ENCODE assay signal across 9 cellular contexts in genomic region chr20:6053776-6054688, GRCh38. TPM values are rescaled to one million over a fixed set of nuclear protein-coding genes. Genes with fewer than 3 reads are reported as not detected.
A peak's percentile ranks its signal among the peaks of the same experiment; 100 is the strongest.
DNase-seq lines count a peak whose midpoint lies in the region; ATAC-seq and TF ChIP-seq lines count a peak whose summit lies in the region.
"Had no signal": no experiment of that assay in that cellular context is flagged by ENCODE, and none has a peak within 500 bp of the region (broad histone marks: within the 10 kb centered on the region; RNA-seq: fewer than 3 reads in every experiment).

LRRN4 (minus strand) TSS chr20:6054060; CDS start chr20:6052799, 1,261 bp downstream.

- peak within 1 kb of the TSS; percentile 76 for H3K56ac ChIP-seq in mesendoderm (ENCODE audit: low read length)

- H4K8ac ChIP-seq in mesendoderm (ENCODE audit: low read depth, low read length): no peak within 1 kb of the TSS

- peaks cover 9% of the 10 kb centered on the region for H3K4me1 ChIP-seq in mesendoderm (ENCODE audit: control insufficient read depth, low read depth, low read length)

- TF ChIP-seq CTCF in WERI-Rb-1 (IDR thresholded peaks at IDR 0.05; ENCODE audit: low read depth, low read length): no peak

- H3K4ac ChIP-seq in mesendoderm (ENCODE audit: low read depth, low read length): no peak within 1 kb of the TSS

- H3K9me3 ChIP-seq in WERI-Rb-1 (ENCODE audit: severe bottlenecking): no peaks in the 10 kb centered on the region

- no peak within 1 kb of the TSS for H3K27ac Mint-ChIP-seq in activated naive CD8-positive, alpha-beta T cell treated with anti-CD3 and anti-CD28 coated beads for 36 hours

- no peak within 1 kb of the TSS for H4K5ac ChIP-seq in mesendoderm (ENCODE audit: low read length)

- no peaks in the 10 kb centered on the region for H3K79me1 ChIP-seq in mesendoderm (ENCODE audit: low read length)

- H3K18ac ChIP-seq in mesendoderm (ENCODE audit: low read length): peak within 1 kb of the TSS; percentile 10

- H3K79me2 ChIP-seq in mesendoderm (ENCODE audit: control insufficient read depth, insufficient read depth, low read length): no peaks in the 10 kb centered on the region

- DNase-seq in Daoy (ENCODE audit: low read depth) (peak; percentile 75), NCI-H1092 treated with DMSO at 0.1 percent for 48 hours (lab: John Stamatoyannopoulos, UW) (peak; percentile 44), mesendoderm (peak; percentile 94), WERI-Rb-1 (no peak)
- DNase-seq in activated naive CD8-positive, alpha-beta T cell treated with anti-CD3 and anti-CD28 coated beads for 36 hours: no peak
- no peak for DNase-seq in activated CD4-positive, alpha-beta T cell treated with anti-CD3 and anti-CD28 coated beads, Interleukin-2, amount 50 U/mL, for 4 hours
- DNase-seq in activated CD4-positive, CD25-positive, alpha-beta regulatory T cell (lab: John Stamatoyannopoulos, UW): no peak

- H3K23ac ChIP-seq in mesendoderm (ENCODE audit: low read length): no peak within 1 kb of the TSS

- H2BK15ac ChIP-seq in mesendoderm (replicated peaks; ENCODE audit: low read depth): no peak within 1 kb of the TSS

- no peak within 1 kb of the TSS for H2BK5ac ChIP-seq in mesendoderm (ENCODE audit: low read length)

- ATAC-seq in HG03460 (IDR thresholded peaks at IDR 0.05; ENCODE audit: unreplicated experiment): no peak

- H3K27me3 ChIP-seq in mesendoderm (ENCODE audit: insufficient read depth, low read length, poor library complexity) (peaks cover 13% of the 10 kb centered on the region), WERI-Rb-1 (ENCODE audit: insufficient read depth, low read depth, severe bottlenecking) (no peaks in the 10 kb centered on the region)

- H3K36me3 ChIP-seq in mesendoderm (ENCODE audit: control insufficient read depth, insufficient read depth, low read length): no peaks in the 10 kb centered on the region
- H3K36me3 ChIP-seq in WERI-Rb-1: no peaks in the 10 kb centered on the region

- no peak within 1 kb of the TSS for H2BK120ac ChIP-seq in mesendoderm (ENCODE audit: low read depth, low read length)

- peak within 1 kb of the TSS; percentile 76 for H3K9ac ChIP-seq in mesendoderm (ENCODE audit: low read length)

- WGBS in mesendoderm (ENCODE audit: extremely low coverage, insufficient coverage, low lambda C conversion rate): no CpG with 5 or more reads among the region's 13 CpGs

- no peak within 1 kb of the TSS for H3K4me3 ChIP-seq in mesendoderm (ENCODE audit: low read length)
- no peak within 1 kb of the TSS for H3K4me3 ChIP-seq in WERI-Rb-1 (ENCODE audit: low read depth, low read length)

- H3K27me3 Mint-ChIP-seq in activated naive CD8-positive, alpha-beta T cell treated with anti-CD3 and anti-CD28 coated beads for 36 hours: peaks cover 40% of the 10 kb centered on the region

- peaks cover 4% of the 10 kb centered on the region for H3K4me1 Mint-ChIP-seq in activated naive CD8-positive, alpha-beta T cell treated with anti-CD3 and anti-CD28 coated beads for 36 hours

- H3K27ac ChIP-seq in mesendoderm (ENCODE audit: low read depth, low read length) (peak within 1 kb of the TSS; percentile 83), WERI-Rb-1 (no peak within 1 kb of the TSS)

- H3K36me3 Mint-ChIP-seq in activated naive CD8-positive, alpha-beta T cell treated with anti-CD3 and anti-CD28 coated beads for 36 hours: no peaks in the 10 kb centered on the region

- H3K9me3 Mint-ChIP-seq in activated naive CD8-positive, alpha-beta T cell treated with anti-CD3 and anti-CD28 coated beads for 36 hours: no peaks in the 10 kb centered on the region

- no peak within 1 kb of the TSS for H2AK5ac ChIP-seq in mesendoderm (ENCODE audit: low read length)

- peak within 1 kb of the TSS; percentile 7 for H3K4me3 Mint-ChIP-seq in activated naive CD8-positive, alpha-beta T cell treated with anti-CD3 and anti-CD28 coated beads for 36 hours

- H3K4me2 ChIP-seq in mesendoderm (ENCODE audit: low read length): peak within 1 kb of the TSS; percentile 77

RNA-seq across cellular contexts. Expression of gene LRRN4, which starts in this region (rescaled TPM):
- 0.15 and 0.86 TPM in 2 replicates for total RNA-seq in Daoy (2014; rRNA removed; shearing (Covaris generic))
- not detected for total RNA-seq in activated naive CD8-positive, alpha-beta T cell treated with anti-CD3 and anti-CD28 coated beads for 36 hours
- 0.62 TPM for polyA plus RNA-seq in mesendoderm (2013, experiment 1 of 2)
- polyA plus RNA-seq in mesendoderm (2013, experiment 2 of 2): 0.64 TPM
- total RNA-seq: lower leg skin had no signal

Comparison
In these comparisons a context has a peak if more than half of its experiments do, and no peak if none do; other contexts are left out.
1. Peak in DNase-seq in Daoy; RNA of the gene not detected or under 1 TPM.
2. DNase-seq: peak in NCI-H1092 treated with DMSO at 0.1 percent for 48 hours (single experiment) and mesendoderm (single experiment); none in activated naive CD8-positive, alpha-beta T cell treated with anti-CD3 and anti-CD28 coated beads for 36 hours (single experiment), activated CD4-positive, alpha-beta T cell treated with anti-CD3 and anti-CD28 coated beads, Interleukin-2, amount 50 U/mL, for 4 hours (0 of 2), activated CD4-positive, CD25-positive, alpha-beta regulatory T cell (0 of 4) and WERI-Rb-1 (single experiment).